Comparison of ENCODE assay signal across 8 cellular contexts in genomic region chr19:1001538-1002166, GRCh38. TPM values are rescaled to one million over a fixed set of nuclear protein-coding genes. Genes with fewer than 3 reads are reported as not detected.
A peak's percentile ranks its signal among the peaks of the same experiment; 100 is the strongest.
DNase-seq lines count a peak whose midpoint lies in the region; ATAC-seq, FAIRE-seq and TF ChIP-seq lines count a peak whose summit lies in the region.

No MANE protein-coding gene starts in this region.

- peak in 1 of 2 experiments; percentile 46 for DNase-seq in A549 (ENCODE audit: low read depth in 1 of 2, low spot score in 1 of 2)
- DNase-seq in GM19238 (ENCODE audit: insufficient read length, low spot score): peak; percentile 85
- DNase-seq in activated naive CD8-positive, alpha-beta T cell treated with anti-CD3 and anti-CD28 coated beads, Interleukin-2, amount 10 ng/mL, durations not matched to agents 7 days and 5 days: peak; percentile 85
- peak; percentile 76 for DNase-seq in hepatic stellate cell (ENCODE audit: low spot score)
- DNase-seq in stimulated activated CD4-positive, alpha-beta T cell treated with anti-CD3 and anti-CD28 coated beads, Interleukin-2, amount 100 ng/mL, for 4 hours (ENCODE audit: low read depth): peak; percentile 49
- DNase-seq in NCI-H187 (lab: John Stamatoyannopoulos, UW): no peak

- POLR2A ChIA-PET in A549 (lab: Yijun Ruan, JAX): interaction anchor here (0.5 to 1.0 kb wide), 2 partner anchors 20 to 91 kb away, joined by 3 read pairs; partner anchors contain the start of genes RNU6-2 and TMEM259
- POLR2A ChIA-PET in activated naive CD8-positive, alpha-beta T cell treated with anti-CD3 and anti-CD28 coated beads, Interleukin-2, amount 10 ng/mL, durations not matched to agents 7 days and 5 days (lab: Charles Lee): interaction anchor here (0.6 to 0.8 kb wide), 3 partner anchors 81 to 200 kb away, joined by 3 to 5 read pairs (median 3); no protein-coding TSS in a partner anchor

- peak; percentile 74 for TF ChIP-seq CTCF in A549 (IDR thresholded peaks at IDR 0.05)

- peak overlapping the region; percentile 96 for H3K4me2 ChIP-seq in A549

- CTCF ChIA-PET in A549 (lab: Yijun Ruan, JAX): interaction anchor here (0.6 to 1.4 kb wide), 4 partner anchors 22 to 202 kb away, joined by 3 to 5 read pairs (median 4); no protein-coding TSS in a partner anchor

- 0% methylated on average over 6 of the region's 20 CpGs for WGBS in A549 (ENCODE audit: missing lambda C conversion rate)

- H3K4me1 ChIP-seq in A549: peaks cover 12% of the 10 kb centered on the region; the same call in 2 of the 3 replicates

- peak overlapping the region in 1 of 2 experiments; percentile 88; a peak in 2 of 6 replicates for H3K27ac ChIP-seq in A549

- no peaks in the 10 kb centered on the region for H3K9me3 ChIP-seq in A549

- peaks cover 42% of the 10 kb centered on the region for H3K27me3 Mint-ChIP-seq in activated naive CD8-positive, alpha-beta T cell treated with anti-CD3 and anti-CD28 coated beads, Interleukin-2, amount 10 ng/mL, durations not matched to agents 7 days and 5 days

- no peak overlapping the region for H3K4me3 Mint-ChIP-seq in activated naive CD8-positive, alpha-beta T cell treated with anti-CD3 and anti-CD28 coated beads, Interleukin-2, amount 10 ng/mL, durations not matched to agents 7 days and 5 days

- peak; percentile 67 to 69 for TF ChIP-seq RAD21 in A549 (conservative IDR thresholded peaks at IDR 0.05 in 1 of 2, IDR thresholded peaks at IDR 0.05 in 1 of 2)

- H3K36me3 Mint-ChIP-seq in activated naive CD8-positive, alpha-beta T cell treated with anti-CD3 and anti-CD28 coated beads, Interleukin-2, amount 10 ng/mL, durations not matched to agents 7 days and 5 days: no peaks in the 10 kb centered on the region

- H3K4me1 Mint-ChIP-seq in activated naive CD8-positive, alpha-beta T cell treated with anti-CD3 and anti-CD28 coated beads, Interleukin-2, amount 10 ng/mL, durations not matched to agents 7 days and 5 days: peaks cover 4% of the 10 kb centered on the region

- no peak for TF ChIP-seq POLR2A in A549 (IDR thresholded peaks at IDR 0.05; ENCODE audit: low read length)

- no peak for TF ChIP-seq EP300 in A549 (IDR thresholded peaks at IDR 0.05)

- no peak for FAIRE-seq in A549 (lab: Jason Lieb, UNC)

- ATAC-seq in A549: peak; percentile 49 to 69; a peak in 5 of 6 replicates
- peak; percentile 73 for ATAC-seq in SK-N-SH treated with all-trans-retinoic acid at 6 μM for 48 hours
- peak; percentile 55 for ATAC-seq in activated naive CD8-positive, alpha-beta T cell treated with anti-CD3 and anti-CD28 coated beads, Interleukin-2, amount 10 ng/mL, durations not matched to agents 7 days and 5 days (ENCODE audit: low read depth)
- no peak for ATAC-seq in HG03342 (IDR thresholded peaks at IDR 0.05; ENCODE audit: unreplicated experiment)

- no peaks in the 10 kb centered on the region for H3K9me3 Mint-ChIP-seq in activated naive CD8-positive, alpha-beta T cell treated with anti-CD3 and anti-CD28 coated beads, Interleukin-2, amount 10 ng/mL, durations not matched to agents 7 days and 5 days

- no peak overlapping the region for H3K27ac Mint-ChIP-seq in activated naive CD8-positive, alpha-beta T cell treated with anti-CD3 and anti-CD28 coated beads, Interleukin-2, amount 10 ng/mL, durations not matched to agents 7 days and 5 days

- no peak overlapping the region; the same call in 2 of the 3 replicates for H3K4me3 ChIP-seq in A549

TF ChIP-seq in A549, 52 proteins besides CTCF, POLR2A, EP300 and RAD21:
- TF ChIP-seq SMC3 (IDR thresholded peaks at IDR 0.05): peak; percentile 63
- no peak for TF ChIP-seq GATA3 (IDR thresholded peaks at IDR 0.05; ENCODE audit: borderline replicate concordance)
- no peak for TF ChIP-seq CEBPB (IDR thresholded peaks at IDR 0.05)
- TF ChIP-seq SREBF2 (IDR thresholded peaks at IDR 0.05): no peak

TF ChIP-seq in SK-N-SH treated with all-trans-retinoic acid at 6 μM for 48 hours, 23 proteins besides CTCF, POLR2A, EP300 and RAD21:
- no peak for TF ChIP-seq ARNTL (CRISPR knock-in tag; IDR thresholded peaks at IDR 0.05; ENCODE audit: borderline replicate concordance, low read depth)
- TF ChIP-seq ZNF8 (CRISPR knock-in tag; IDR thresholded peaks at IDR 0.05): no peak
- peak; percentile 56 for TF ChIP-seq ZNF70 (CRISPR knock-in tag; IDR thresholded peaks at IDR 0.05)

RNA-seq across cellular contexts. Expression of gene GRIN3B, which starts 1.4 kb away (rescaled TPM):
- polyA plus RNA-seq in A549 (2011; rRNA removed): 0.65 and 0.67 TPM in 2 replicates
- polyA plus RNA-seq in A549 (2012; cell fraction: cytosol; rRNA removed): 1.1 and 2.8 TPM in 2 replicates
- polyA plus RNA-seq in A549 (2012; cell fraction: nucleus; rRNA removed): 13.1 and 22.7 TPM in 2 replicates
- polyA plus RNA-seq in A549 (2017; fragmentation: RNase III; extraction: RNeasy Plus Mini Kit Qiagen cat#74134 plus additional on column Dnase treatment): 1.1 to 1.5 TPM (median 1.5 TPM) in 3 replicates
- polyA minus RNA-seq in A549 (2011; rRNA and poly(A)+ RNA removed): 0.58 and 0.87 TPM in 2 replicates
- not detected for total RNA-seq in activated naive CD8-positive, alpha-beta T cell treated with anti-CD3 and anti-CD28 coated beads, Interleukin-2, amount 10 ng/mL, durations not matched to agents 7 days and 5 days

RNA-seq across cellular contexts. Expression of gene WDR18, which starts 17.5 kb away (rescaled TPM):
- 22.2 and 23.8 TPM in 2 replicates for polyA plus RNA-seq in A549 (2011; rRNA removed)
- polyA plus RNA-seq in A549 (2012; cell fraction: cytosol; rRNA removed): 81.3 and 113 TPM in 2 replicates
- polyA plus RNA-seq in A549 (2012; cell fraction: nucleus; rRNA removed): 172 and 262 TPM in 2 replicates
- polyA plus RNA-seq in A549 (2017; fragmentation: RNase III; extraction: RNeasy Plus Mini Kit Qiagen cat#74134 plus additional on column Dnase treatment): 41.7 to 48.9 TPM (median 48.1 TPM) in 3 replicates
- polyA minus RNA-seq in A549 (2011; rRNA and poly(A)+ RNA removed): 32.2 and 38.4 TPM in 2 replicates
- 10 to 100 TPM; 45.1 to 54.3 TPM for total RNA-seq in activated naive CD8-positive, alpha-beta T cell treated with anti-CD3 and anti-CD28 coated beads, Interleukin-2, amount 10 ng/mL, durations not matched to agents 7 days and 5 days

RNA-seq across cellular contexts. Expression of gene TMEM259, which starts 19.3 kb away (rescaled TPM):
- polyA plus RNA-seq in A549 (2011; rRNA removed) (45.6 and 53.3 TPM in 2 replicates), A549 (2017; fragmentation: RNase III; extraction: RNeasy Plus Mini Kit Qiagen cat#74134 plus additional on column Dnase treatment) (71.1 to 82.2 TPM (median 78.3 TPM) in 3 replicates)
- polyA plus RNA-seq in A549 (2012; cell fraction: cytosol; rRNA removed): 106 and 148 TPM in 2 replicates
- polyA plus RNA-seq in A549 (2012; cell fraction: nucleus; rRNA removed): 608 and 842 TPM in 2 replicates
- polyA minus RNA-seq in A549 (2011; rRNA and poly(A)+ RNA removed): 41.2 and 48.5 TPM in 2 replicates
- 100 to 1,000 TPM; 231 to 235 TPM for total RNA-seq in activated naive CD8-positive, alpha-beta T cell treated with anti-CD3 and anti-CD28 coated beads, Interleukin-2, amount 10 ng/mL, durations not matched to agents 7 days and 5 days

RNA-seq across cellular contexts. Expression of gene RNU6-2, which starts 19.7 kb away (rescaled TPM):
- polyA plus RNA-seq in A549 (2011; rRNA removed): not detected in 2 replicates
- not detected in 2 replicates for polyA plus RNA-seq in A549 (2012; cell fraction: cytosol; rRNA removed)
- not detected in 2 replicates for polyA plus RNA-seq in A549 (2012; cell fraction: nucleus; rRNA removed)
- polyA plus RNA-seq in A549 (2017; fragmentation: RNase III; extraction: RNeasy Plus Mini Kit Qiagen cat#74134 plus additional on column Dnase treatment): not detected in 3 replicates
- polyA minus RNA-seq in A549 (2011; rRNA and poly(A)+ RNA removed): under 0.01 TPM in 1 of 2 replicates, not detected in the other
- not detected for total RNA-seq in activated naive CD8-positive, alpha-beta T cell treated with anti-CD3 and anti-CD28 coated beads, Interleukin-2, amount 10 ng/mL, durations not matched to agents 7 days and 5 days

RNA-seq across cellular contexts. Expression of gene CNN2, which starts 24.8 kb away (rescaled TPM):
- polyA plus RNA-seq in A549 (2011; rRNA removed): 31.7 and 32.2 TPM in 2 replicates
- 102 and 104 TPM in 2 replicates for polyA plus RNA-seq in A549 (2012; cell fraction: cytosol; rRNA removed)
- polyA plus RNA-seq in A549 (2012; cell fraction: nucleus; rRNA removed): 111 TPM in 2 replicates
- polyA plus RNA-seq in A549 (2017; fragmentation: RNase III; extraction: RNeasy Plus Mini Kit Qiagen cat#74134 plus additional on column Dnase treatment): 99.3 to 115 TPM (median 101 TPM) in 3 replicates
- 94.3 and 125 TPM in 2 replicates for polyA minus RNA-seq in A549 (2011; rRNA and poly(A)+ RNA removed)
- total RNA-seq in activated naive CD8-positive, alpha-beta T cell treated with anti-CD3 and anti-CD28 coated beads, Interleukin-2, amount 10 ng/mL, durations not matched to agents 7 days and 5 days: 100 to 1,000 TPM; 340 to 353 TPM

Comparison
In these comparisons a context has a peak if more than half of its experiments do, and no peak if none do; other contexts are left out.
1. DNase-seq: peak in GM19238 (single experiment), activated naive CD8-positive, alpha-beta T cell treated with anti-CD3 and anti-CD28 coated beads, Interleukin-2, amount 10 ng/mL, durations not matched to agents 7 days and 5 days (single experiment), hepatic stellate cell (single experiment) and stimulated activated CD4-positive, alpha-beta T cell treated with anti-CD3 and anti-CD28 coated beads, Interleukin-2, amount 100 ng/mL, for 4 hours (single experiment); none in NCI-H187 (0 of 2).